1 cellular context compared by ENCODE assay signal in the genomic region with DNA sequence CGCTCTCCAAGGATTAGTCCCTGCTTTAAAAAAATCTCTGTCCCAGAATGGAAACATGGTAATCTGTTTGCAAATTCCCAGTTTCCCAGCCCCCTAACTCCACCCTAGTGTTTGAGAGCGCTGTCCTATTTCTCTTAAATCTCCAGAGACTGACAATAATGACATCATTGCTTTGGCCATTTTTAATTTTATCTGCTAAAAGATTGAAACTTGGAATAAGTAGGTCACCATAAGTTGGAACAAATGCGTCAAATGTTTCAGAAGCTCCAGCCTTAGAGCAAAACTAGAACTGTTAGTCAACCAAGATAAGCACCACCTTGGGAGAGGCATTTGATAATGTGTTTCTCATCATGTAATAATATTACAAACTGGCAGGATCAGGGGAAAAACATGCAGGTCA.
A peak's percentile ranks its signal among the peaks of the same experiment; 100 is the strongest.
TF ChIP-seq lines count a peak whose summit lies in the region.

No MANE protein-coding gene starts in this region.

TF ChIP-seq in HepG2, 621 proteins besides CTCF, POLR2A, EP300 and RAD21:
- TF ChIP-seq ZNF549 (CRISPR knock-in tag; IDR thresholded peaks at IDR 0.05) (no peak), ATF7 (IDR thresholded peaks at IDR 0.05) (peak; percentile 75), ATF7 (CRISPR knock-in tag; IDR thresholded peaks at IDR 0.05) (no peak)
TF ChIP-seq in HepG2: peak in this region for 1.
